In genomic region chr2:172109670-172110421, GRCh38 we compare ENCODE assay signal across 1 cellular context.
TF ChIP-seq lines count a peak whose summit lies in the region.

No MANE protein-coding gene starts in this region.

TF ChIP-seq in HepG2, 621 proteins besides CTCF, POLR2A, EP300 and RAD21 (continued from another document):
- no peak for TF ChIP-seq ARID5B (CRISPR knock-in tag; IDR thresholded peaks at IDR 0.05)
- TF ChIP-seq GABPB1 (CRISPR knock-in tag; IDR thresholded peaks at IDR 0.05): peak; percentile 39; the same call in 1 of the 2 replicates
- no peak for TF ChIP-seq ZBTB25 (CRISPR knock-in tag; IDR thresholded peaks at IDR 0.05)
